In the genomic region with DNA sequence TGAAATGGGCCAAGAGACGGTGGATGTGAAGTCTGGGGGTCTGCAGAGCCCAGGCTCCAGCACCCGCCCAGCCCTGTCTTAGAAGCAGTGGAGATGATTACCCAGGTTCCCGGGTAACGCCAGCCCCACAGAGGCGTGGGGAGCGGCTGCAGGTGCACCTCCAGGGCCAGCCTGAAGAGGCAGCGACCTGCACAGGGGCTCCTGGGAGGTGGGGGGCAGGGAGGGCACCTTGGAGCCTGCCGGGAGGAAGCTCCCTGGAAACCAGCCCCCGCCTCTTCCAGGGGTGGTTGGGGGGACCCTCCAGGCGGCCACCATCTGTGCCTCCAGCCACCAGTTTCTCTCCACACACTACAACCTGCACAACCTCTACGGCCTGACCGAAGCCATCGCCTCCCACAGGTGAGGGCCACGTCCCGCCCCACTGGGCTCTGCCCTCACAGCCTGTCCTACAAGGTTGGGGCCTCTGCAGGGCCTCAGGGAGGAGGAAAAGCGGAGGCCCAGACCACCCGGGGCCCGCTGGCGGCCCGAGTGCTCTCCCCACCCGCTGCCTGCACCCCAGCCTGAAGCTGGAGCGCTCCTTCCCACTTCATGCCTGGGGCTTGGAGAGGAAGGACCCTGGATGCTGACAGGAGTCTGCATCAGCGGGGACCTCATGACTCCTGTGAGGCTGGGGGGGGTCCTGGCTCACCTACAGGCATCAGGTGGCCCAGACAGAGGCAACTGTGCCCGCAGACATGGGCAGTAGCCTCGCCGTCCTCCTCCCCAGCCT, we compare ENCODE assay signal across 1 cellular context.
TF ChIP-seq lines count a peak whose summit lies in the region.

No MANE protein-coding gene starts in this region.

TF ChIP-seq in WTC11, 78 proteins besides CTCF, POLR2A, EP300 and RAD21:
- TF ChIP-seq ARID4B (CRISPR knock-in tag; IDR thresholded peaks at IDR 0.05; ENCODE audit: borderline replicate concordance) (no peak), ZNF121 (CRISPR knock-in tag; IDR thresholded peaks at IDR 0.05) (no peak), ZNF416 (CRISPR knock-in tag; IDR thresholded peaks at IDR 0.05) (no peak), CREB1 (CRISPR knock-in tag; IDR thresholded peaks at IDR 0.05) (no peak), SMAD3 (CRISPR knock-in tag; IDR thresholded peaks at IDR 0.05; ENCODE audit: borderline replicate concordance) (no peak), JUN (CRISPR knock-in tag; IDR thresholded peaks at IDR 0.05) (no peak), E2F4 (CRISPR knock-in tag; IDR thresholded peaks at IDR 0.05; ENCODE audit: borderline replicate concordance, low read depth) (no peak), HMGA2 (CRISPR knock-in tag; IDR thresholded peaks at IDR 0.05) (no peak), ATF1 (CRISPR knock-in tag; IDR thresholded peaks at IDR 0.05) (no peak), NR3C1 (CRISPR knock-in tag; conservative IDR thresholded peaks at IDR 0.05; ENCODE audit: low read depth) (no peak), ATF3 (CRISPR knock-in tag; conservative IDR thresholded peaks at IDR 0.05) (no peak), ZNF138 (CRISPR knock-in tag; conservative IDR thresholded peaks at IDR 0.05) (no peak), KAT7 (CRISPR knock-in tag; IDR thresholded peaks at IDR 0.05; ENCODE audit: borderline replicate concordance) (no peak), OVOL2 (CRISPR knock-in tag; IDR thresholded peaks at IDR 0.05; ENCODE audit: borderline replicate concordance) (no peak), SOX15 (CRISPR knock-in tag; IDR thresholded peaks at IDR 0.05) (no peak), NFATC4 (CRISPR knock-in tag; IDR thresholded peaks at IDR 0.05) (no peak), AFF4 (CRISPR knock-in tag; IDR thresholded peaks at IDR 0.05; ENCODE audit: borderline replicate concordance) (no peak)
- TF ChIP-seq, protein P1, sequence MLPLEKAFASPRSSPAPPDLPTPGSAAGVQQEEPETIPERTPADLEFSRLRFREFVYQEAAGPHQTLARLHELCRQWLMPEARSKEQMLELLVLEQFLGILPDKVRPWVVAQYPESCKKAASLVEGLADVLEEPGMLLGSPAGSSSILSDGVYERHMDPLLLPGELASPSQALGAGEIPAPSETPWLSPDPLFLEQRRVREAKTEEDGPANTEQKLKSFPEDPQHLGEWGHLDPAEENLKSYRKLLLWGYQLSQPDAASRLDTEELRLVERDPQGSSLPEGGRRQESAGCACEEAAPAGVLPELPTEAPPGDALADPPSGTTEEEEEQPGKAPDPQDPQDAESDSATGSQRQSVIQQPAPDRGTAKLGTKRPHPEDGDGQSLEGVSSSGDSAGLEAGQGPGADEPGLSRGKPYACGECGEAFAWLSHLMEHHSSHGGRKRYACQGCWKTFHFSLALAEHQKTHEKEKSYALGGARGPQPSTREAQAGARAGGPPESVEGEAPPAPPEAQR (CRISPR knock-in tag; IDR thresholded peaks at IDR 0.05) = no peak
